In the genomic region with DNA sequence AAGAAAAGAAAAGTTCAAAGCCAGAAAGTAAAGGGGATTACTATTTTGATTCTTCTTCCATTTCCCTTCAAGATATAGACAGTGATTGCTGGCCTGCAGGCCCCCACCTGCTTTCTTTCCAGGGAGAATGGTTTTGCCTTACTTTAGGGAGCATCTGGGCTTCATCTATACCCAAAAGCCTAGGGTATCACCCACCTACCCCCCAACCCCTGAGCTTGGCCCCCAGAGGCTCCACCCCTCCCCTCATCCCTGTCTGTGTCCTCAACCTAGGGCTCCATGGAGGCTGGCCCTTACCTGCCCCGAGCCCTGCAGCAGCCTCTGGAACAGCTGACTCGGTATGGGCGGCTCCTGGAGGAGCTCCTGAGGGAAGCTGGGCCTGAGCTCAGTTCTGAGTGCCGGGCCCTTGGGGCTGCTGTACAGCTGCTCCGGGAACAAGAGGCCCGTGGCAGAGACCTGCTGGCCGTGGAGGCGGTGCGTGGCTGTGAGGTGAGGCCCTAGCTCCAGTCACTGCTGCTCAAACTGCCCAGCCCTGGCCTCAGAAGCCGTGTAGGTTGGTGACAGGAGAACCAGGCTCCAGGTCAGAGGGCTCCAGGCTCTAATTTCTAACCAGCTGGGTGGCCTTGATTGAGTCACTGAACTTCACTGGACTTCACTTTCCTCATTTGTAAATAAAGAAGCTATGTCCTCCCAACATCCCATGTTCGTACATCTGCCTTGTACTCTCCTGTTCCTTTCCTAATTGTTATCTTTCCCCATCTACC, we compare ENCODE assay signal across 36 cellular contexts. TPM values are rescaled to one million over a fixed set of nuclear protein-coding genes. Genes with fewer than 3 reads are reported as not detected.
DNase-seq lines count a peak whose midpoint lies in the region; ATAC-seq and TF ChIP-seq lines count a peak whose summit lies in the region.
"Had no signal": no experiment of that assay in that cellular context is flagged by ENCODE, and none has a peak within 500 bp of the region (broad histone marks: within the 10 kb centered on the region; RNA-seq: fewer than 3 reads in every experiment).

No MANE protein-coding gene starts in this region.

- no peak overlapping the region for H4K5ac ChIP-seq in IMR-90 (ENCODE audit: low read depth, low read length)

- H3K79me1 ChIP-seq in IMR-90 (ENCODE audit: low read depth in 1 of 2, low read length in 2 of 2): peaks cover 0 to 14% of the 10 kb centered on the region in 2 experiments; a peak in 2 of 4 replicates

- H3K56ac ChIP-seq in IMR-90 (ENCODE audit: extremely low read depth, insufficient read depth, low read length): no peak overlapping the region

- H3K4me1 Mint-ChIP-seq in endothelial cell (ENCODE audit: unreplicated experiment): peaks cover 19% of the 10 kb centered on the region
- H3K4me1 Mint-ChIP-seq in nephron progenitor cell: peaks cover 15% of the 10 kb centered on the region
- H3K4me1 Mint-ChIP-seq: mesothelial cell of epicardium had no signal

- H2BK20ac ChIP-seq in IMR-90 (ENCODE audit: low read depth, low read length): no peak overlapping the region

- H3K4me2 ChIP-seq in IMR-90 (ENCODE audit: low read depth, low read length): no peak overlapping the region

- WGBS in IMR-90 (ENCODE audit: extremely low coverage in 2 of 2, insufficient read length in 1 of 2), 2 experiments: 93% methylated on average over 8 of the region's 11 CpGs; no CpG with 5 or more reads in 1 of the 2 experiments

- H3K9me3 Mint-ChIP-seq in endothelial cell (ENCODE audit: unreplicated experiment) (no peaks in the 10 kb centered on the region), nephron progenitor cell (no peaks in the 10 kb centered on the region)
- H3K9me3 Mint-ChIP-seq: activated CD4-positive, alpha-beta memory T cell treated with anti-CD3 and anti-CD28 coated beads for 36 hours; activated naive CD4-positive, alpha-beta T cell treated with anti-CD3 and anti-CD28 coated beads, Interleukin-2, amount 10 ng/mL, durations not matched to agents 7 days and 5 days; CD4-positive, alpha-beta T cell; mesothelial cell of epicardium; stimulated activated naive CD8-positive, alpha-beta T cell treated with anti-CD3 and anti-CD28 coated beads, Interleukin-15, Interleukin-2, amounts not matched to agents 100 ng/mL and 50 ng/mL, for 24 hours; T-helper 2 cell treated with Interferon-gamma antibody and Interleukin-4, amounts not matched to agents 5 μg/mL and 100 μg/mL, for 36 hours had no signal

- no peak overlapping the region for H3K14ac ChIP-seq in IMR-90 (replicated peaks; ENCODE audit: low read depth, low read length)

- peaks cover 25% of the 10 kb centered on the region for H3K36me3 ChIP-seq in ACC112 (ENCODE audit: insufficient read depth, low read length)
- peaks cover 67% of the 10 kb centered on the region for H3K36me3 ChIP-seq in IMR-90 (ENCODE audit: control insufficient read depth, insufficient read depth, low read length)
- H3K36me3 ChIP-seq: ovary had no signal

- no peak for TF ChIP-seq POLR2A in IMR-90 (IDR thresholded peaks at IDR 0.05; ENCODE audit: low read depth, low read length)

- H3K27me3 Mint-ChIP-seq in endothelial cell (ENCODE audit: unreplicated experiment) (peaks cover 27% of the 10 kb centered on the region), nephron progenitor cell (ENCODE audit: low read depth, poor library complexity) (no peaks in the 10 kb centered on the region)
- H3K27me3 Mint-ChIP-seq: activated CD4-positive, alpha-beta memory T cell treated with anti-CD3 and anti-CD28 coated beads for 36 hours; stimulated activated naive CD8-positive, alpha-beta T cell treated with anti-CD3 and anti-CD28 coated beads, Interleukin-15, Interleukin-2, amounts not matched to agents 100 ng/mL and 50 ng/mL, for 24 hours had no signal

- H3K18ac ChIP-seq in IMR-90 (ENCODE audit: low read depth, low read length): no peak overlapping the region

- H3K27ac Mint-ChIP-seq in endothelial cell (ENCODE audit: unreplicated experiment): peak overlapping the region; percentile 38
- H3K27ac Mint-ChIP-seq in nephron progenitor cell: peak overlapping the region; percentile 70
- H3K27ac Mint-ChIP-seq: activated CD4-positive, alpha-beta memory T cell treated with anti-CD3 and anti-CD28 coated beads for 36 hours; activated naive CD4-positive, alpha-beta T cell treated with anti-CD3 and anti-CD28 coated beads, Interleukin-2, amount 10 ng/mL, durations not matched to agents 7 days and 5 days; CD4-positive, alpha-beta T cell; mesothelial cell of epicardium; stimulated activated naive CD8-positive, alpha-beta T cell treated with anti-CD3 and anti-CD28 coated beads, Interleukin-15, Interleukin-2, amounts not matched to agents 100 ng/mL and 50 ng/mL, for 24 hours; T-helper 2 cell treated with Interferon-gamma antibody and Interleukin-4, amounts not matched to agents 5 μg/mL and 100 μg/mL, for 36 hours had no signal

- BruUV-seq in IMR-90 (replicated peaks; lab: Mats Ljungman, UMichigan): no TSS peak

- peaks cover 7% of the 10 kb centered on the region for H3K9me1 ChIP-seq in IMR-90 (ENCODE audit: insufficient read depth, low read length)

- no peak overlapping the region for H3K23ac ChIP-seq in IMR-90 (ENCODE audit: low read depth, low read length)

- H3K4me1 ChIP-seq in ACC112 (ENCODE audit: control insufficient read depth, insufficient read depth, low read length, unreplicated experiment) (peaks cover 27% of the 10 kb centered on the region), IMR-90 (ENCODE audit: control insufficient read depth, insufficient read depth, low read length) (peaks cover 26% of the 10 kb centered on the region), foreskin keratinocyte (peaks cover 8% of the 10 kb centered on the region)
- H3K4me1 ChIP-seq: breast epithelium had no signal

- dilution Hi-C loops in IMR-90 (cut with HindIII; ENCODE audit: low sequenced_read_pairs, unreplicated experiment): no loop called here

- H4K8ac ChIP-seq in IMR-90 (ENCODE audit: low read depth in 2 of 2, low read length in 2 of 2): 0 out of 4 replicates have a peak overlapping the region, but pooled peaks of 1 of the 2 experiments have one; percentile 22

- H3K9ac ChIP-seq in IMR-90 (ENCODE audit: low read depth, low read length): no peak overlapping the region

- TF ChIP-seq CTCF in IMR-90 (conservative IDR thresholded peaks at IDR 0.05; ENCODE audit: low read depth, low read length): no peak
- TF ChIP-seq CTCF in endothelial cell (IDR thresholded peaks at IDR 0.05; ENCODE audit: unreplicated experiment): no peak
- TF ChIP-seq CTCF in nephron progenitor cell (IDR thresholded peaks at IDR 0.05): no peak
- TF ChIP-seq CTCF in foreskin keratinocyte (conservative IDR thresholded peaks at IDR 0.05): no peak

- H3K4me3 Mint-ChIP-seq in endothelial cell (ENCODE audit: unreplicated experiment) (no peak overlapping the region), nephron progenitor cell (no peak overlapping the region)
- H3K4me3 Mint-ChIP-seq: activated CD4-positive, alpha-beta memory T cell treated with anti-CD3 and anti-CD28 coated beads for 36 hours; activated naive CD4-positive, alpha-beta T cell treated with anti-CD3 and anti-CD28 coated beads, Interleukin-2, amount 10 ng/mL, durations not matched to agents 7 days and 5 days; CD4-positive, alpha-beta T cell; mesothelial cell of epicardium; naive thymus-derived CD4-positive, alpha-beta T cell; stimulated activated naive CD8-positive, alpha-beta T cell treated with anti-CD3 and anti-CD28 coated beads, Interleukin-15, Interleukin-2, amounts not matched to agents 100 ng/mL and 50 ng/mL, for 24 hours; T-helper 2 cell treated with Interferon-gamma antibody and Interleukin-4, amounts not matched to agents 5 μg/mL and 100 μg/mL, for 36 hours had no signal

- no peak for TF ChIP-seq RAD21 in IMR-90 (IDR thresholded peaks at IDR 0.05; ENCODE audit: low read length)

- no peaks in the 10 kb centered on the region for H3K27me3 ChIP-seq in ACC112 (ENCODE audit: insufficient read depth, low read length)
- H3K27me3 ChIP-seq in IMR-90 (ENCODE audit: control insufficient read depth, insufficient read depth, low read length): no peaks in the 10 kb centered on the region
- H3K27me3 ChIP-seq in foreskin keratinocyte: no peaks in the 10 kb centered on the region
- H3K27me3 ChIP-seq: breast epithelium, ovary, thyroid gland, vagina had no signal

- POLR2A ChIA-PET in IMR-90 (lab: Charles Lee; ENCODE audit: unreplicated experiment): interaction anchor here (0.5 to 1.2 kb wide), 2 partner anchors 10 to 12 kb away, joined by 3 read pairs; no protein-coding TSS in a partner anchor

- H2BK120ac ChIP-seq in IMR-90 (ENCODE audit: low read depth, low read length): no peak overlapping the region

- no peak overlapping the region for H4K91ac ChIP-seq in IMR-90 (ENCODE audit: insufficient read depth, low read depth, low read length)

- no peak overlapping the region for H2AK9ac ChIP-seq in IMR-90 (replicated peaks; ENCODE audit: low read depth, low read length, poor library complexity)

- H2AFZ ChIP-seq in ACC112 (ENCODE audit: low read length, unreplicated experiment) (no peak overlapping the region), IMR-90 (replicated peaks; ENCODE audit: low read length, poor library complexity) (no peak overlapping the region)
- H2AFZ ChIP-seq: GM23248 had no signal

- intact Hi-C loops in IMR-90 (cut with micrococcal nuclease): no loop called here

- DNase-seq in IMR-90 (peak; percentile 23), endothelial cell (ENCODE audit: low spot score) (no peak), nephron progenitor cell (no peak), HT-29 (ENCODE audit: low spot score) (no peak), NK-92 (lab: John Stamatoyannopoulos, UW; ENCODE audit: unreplicated experiment) (no peak), foreskin keratinocyte (no peak)
- no peak for DNase-seq in stimulated activated CD4-positive, alpha-beta T cell treated with anti-CD3 and anti-CD28 coated beads, Interleukin-1b, Interleukin-23, amount 100 ng/mL, for 48 hours
- DNase-seq: activated CD4-positive, alpha-beta memory T cell treated with anti-CD3 and anti-CD28 coated beads for 36 hours; activated CD4-positive, CD25-positive, alpha-beta regulatory T cell treated with anti-CD3 and anti-CD28 coated beads, Interleukin-2, amount 50 U/mL, for 72 hours; activated CD8-positive, alpha-beta memory T cell treated with anti-CD3 and anti-CD28 coated beads, Interleukin-2, amount 50 U/mL, for 4 hours; activated naive CD4-positive, alpha-beta T cell treated with anti-CD3 and anti-CD28 coated beads, Interleukin-2, amount 10 ng/mL, durations not matched to agents 7 days and 5 days; amniotic stem cell; CD4-positive, alpha-beta T cell; effector CD4-positive, alpha-beta T cell; GM23248; islet precursor cell; KBM-7; left ventricle myocardium inferior; naive thymus-derived CD4-positive, alpha-beta T cell; NCI-H1092 treated with DMSO at 0.1 percent for 48 hours; NCI-H2171; NCI-H510A treated with DMSO at 0.1 percent for 48 hours; NK-92 treated with Interleukin-12 subunit alpha and Interleukin-12 subunit beta, amount 100 ng/mL, for 24 hours; ovary; small intestine; stimulated activated CD4-positive, alpha-beta T cell treated with anti-CD3 and anti-CD28 coated beads, Interleukin-2, amount 100 ng/mL, for 24 hours; stimulated activated CD8-positive, alpha-beta memory T cell treated with anti-CD3 and anti-CD28 coated beads, Interleukin-4, amount 100 ng/mL, for 48 hours; thyroid gland had no signal

- H3K27ac ChIP-seq in ACC112 (ENCODE audit: low read depth, low read length) (peak overlapping the region; percentile 97; the same call in 1 of the 2 replicates), IMR-90 (ENCODE audit: insufficient read depth, low read length) (no peak overlapping the region), foreskin keratinocyte (no peak overlapping the region)
- H3K27ac ChIP-seq: breast epithelium, left ventricle myocardium inferior, ovary, vagina had no signal

- CTCF ChIA-PET in IMR-90 (lab: Yijun Ruan, JAX): interaction anchor here (0.9 to 1.2 kb wide), 3 partner anchors 12 to 15 kb away, joined by 3 to 7 read pairs (median 4); no protein-coding TSS in a partner anchor

- in situ Hi-C loops in IMR-90 (cut with MboI; ENCODE audit: low sequenced_read_pairs): loop anchor here (25.0 kb wide), 2 partner anchors 621 to 746 kb away; a partner anchor contains a TSS

- no peak overlapping the region; the same call in 1 of the 2 replicates for H2AK5ac ChIP-seq in IMR-90 (ENCODE audit: low read depth, low read length)

- H3K79me2 ChIP-seq in ACC112 (ENCODE audit: control insufficient read depth, insufficient read depth, low read length, unreplicated experiment): no peaks in the 10 kb centered on the region

- no peak overlapping the region for H3K4me3 ChIP-seq in ACC112 (ENCODE audit: low read depth, low read length)
- H3K4me3 ChIP-seq in IMR-90 (ENCODE audit: insufficient read depth, low read depth, low read length): no peak overlapping the region
- H3K4me3 ChIP-seq: breast epithelium, GM23248, left ventricle myocardium inferior, ovary, thyroid gland, vagina had no signal

- H3K36me3 Mint-ChIP-seq in endothelial cell (ENCODE audit: low read depth, unreplicated experiment) (peaks cover 25% of the 10 kb centered on the region), nephron progenitor cell (ENCODE audit: low read depth) (peaks cover 73% of the 10 kb centered on the region)
- H3K36me3 Mint-ChIP-seq: activated CD4-positive, alpha-beta memory T cell treated with anti-CD3 and anti-CD28 coated beads for 36 hours; activated naive CD4-positive, alpha-beta T cell treated with anti-CD3 and anti-CD28 coated beads, Interleukin-2, amount 10 ng/mL, durations not matched to agents 7 days and 5 days; naive thymus-derived CD4-positive, alpha-beta T cell had no signal

- no peak overlapping the region for H3K4ac ChIP-seq in IMR-90 (ENCODE audit: low read depth, low read length)

- H4K20me1 ChIP-seq in IMR-90 (ENCODE audit: insufficient read depth, low read length): peaks cover 6% of the 10 kb centered on the region

- H3K9me3 ChIP-seq in IMR-90 (ENCODE audit: control insufficient read depth, insufficient read depth, low read length): no peaks in the 10 kb centered on the region
- H3K9me3 ChIP-seq: breast epithelium, left ventricle myocardium inferior, ovary, thyroid gland, vagina had no signal

- H2BK5ac ChIP-seq in IMR-90 (ENCODE audit: low read depth, low read length, poor library complexity, severe bottlenecking): peak overlapping the region; percentile 38

- no peak for ATAC-seq in IMR-90 (ENCODE audit: low read depth)
- ATAC-seq in foreskin keratinocyte: no peak
- ATAC-seq: naive thymus-derived CD4-positive, alpha-beta T cell had no signal

- H2BK15ac ChIP-seq in IMR-90 (ENCODE audit: low read depth, low read length): no peak overlapping the region; the same call in 2 of the 3 replicates

RNA-seq across cellular contexts. Expression of a gene that starts 13.6 kb away (rescaled TPM):
- total RNA-seq in IMR-90 (2012; rRNA removed): 16.1 and 18.1 TPM in 2 replicates
- 58.4 and 62.8 TPM in 2 replicates for polyA plus RNA-seq in IMR-90 (2012; rRNA removed)
- 39.2 and 43.6 TPM in 2 replicates for polyA plus RNA-seq in IMR-90 (2012; cell fraction: cytosol; rRNA removed)
- 101 and 167 TPM in 2 replicates for polyA plus RNA-seq in IMR-90 (2012; cell fraction: nucleus; rRNA removed; ENCODE audit: low replicate concordance)
- 12.5 TPM for total RNA-seq in endothelial cell (ENCODE audit: unreplicated experiment)
- total RNA-seq in HT-29 (2014; rRNA removed; shearing (Covaris generic)): 18.4 and 20.0 TPM in 2 replicates
- total RNA-seq in foreskin keratinocyte: 13.6 and 20.7 TPM in 2 replicates
- polyA plus RNA-seq in foreskin keratinocyte: 10.2 and 17.6 TPM in 2 replicates

RNA-seq across cellular contexts. Expression of a gene that starts 14.7 kb away (rescaled TPM):
- total RNA-seq in IMR-90 (2012; rRNA removed) (0.83 and 0.90 TPM in 2 replicates), endothelial cell (ENCODE audit: unreplicated experiment) (27.0 TPM), foreskin keratinocyte (51.9 and 52.0 TPM in 2 replicates)
- polyA plus RNA-seq in IMR-90 (2012; rRNA removed) (3.8 and 4.6 TPM in 2 replicates), foreskin keratinocyte (56.9 and 62.5 TPM in 2 replicates)
- polyA plus RNA-seq in IMR-90 (2012; cell fraction: cytosol; rRNA removed): 2.6 and 6.7 TPM in 2 replicates
- polyA plus RNA-seq in IMR-90 (2012; cell fraction: nucleus; rRNA removed; ENCODE audit: low replicate concordance): 15.6 and 20.5 TPM in 2 replicates
- 13.6 and 14.6 TPM in 2 replicates for total RNA-seq in HT-29 (2014; rRNA removed; shearing (Covaris generic))

RNA-seq across cellular contexts. Expression of a gene that starts 17.1 kb away (rescaled TPM):
- total RNA-seq in IMR-90 (2012; rRNA removed) (not detected in 2 replicates), endothelial cell (ENCODE audit: unreplicated experiment) (0.90 TPM), foreskin keratinocyte (0.34 and 0.42 TPM in 2 replicates)
- polyA plus RNA-seq in IMR-90 (2012; rRNA removed) (0.07 TPM in 1 of 2 replicates, not detected in the other), foreskin keratinocyte (1.2 and 1.4 TPM in 2 replicates)
- polyA plus RNA-seq in IMR-90 (2012; cell fraction: cytosol; rRNA removed): 0.06 TPM in 1 of 2 replicates, not detected in the other
- polyA plus RNA-seq in IMR-90 (2012; cell fraction: nucleus; rRNA removed; ENCODE audit: low replicate concordance): 0.16 and 0.32 TPM in 2 replicates
- total RNA-seq in HT-29 (2014; rRNA removed; shearing (Covaris generic)): 0.41 TPM in 1 of 2 replicates, not detected in the other
- total RNA-seq: A172; activated CD4-positive, alpha-beta memory T cell treated with anti-CD3 and anti-CD28 coated beads for 36 hours; CD4-positive, alpha-beta T cell; M059J; vagina had no signal
- polyA plus RNA-seq: GM23248; naive thymus-derived CD4-positive, alpha-beta T cell had no signal

RNA-seq across cellular contexts. Expression of a gene that starts 26.1 kb away (rescaled TPM):
- total RNA-seq in IMR-90 (2012; rRNA removed) (not detected in 2 replicates), endothelial cell (ENCODE audit: unreplicated experiment) (not detected), foreskin keratinocyte (not detected in 2 replicates)
- polyA plus RNA-seq in IMR-90 (2012; rRNA removed) (not detected in 2 replicates), foreskin keratinocyte (not detected in 2 replicates)
- not detected in 2 replicates for polyA plus RNA-seq in IMR-90 (2012; cell fraction: cytosol; rRNA removed)
- polyA plus RNA-seq in IMR-90 (2012; cell fraction: nucleus; rRNA removed; ENCODE audit: low replicate concordance): not detected in 2 replicates
- not detected in 2 replicates for total RNA-seq in HT-29 (2014; rRNA removed; shearing (Covaris generic))
- total RNA-seq: A172; activated CD4-positive, alpha-beta memory T cell treated with anti-CD3 and anti-CD28 coated beads for 36 hours; breast epithelium; CD4-positive, alpha-beta T cell; GM23248; left ventricle myocardium inferior; M059J; mesothelial cell of epicardium; naive thymus-derived CD4-positive, alpha-beta T cell; ovary; thyroid gland; vagina had no signal
- polyA plus RNA-seq: GM23248; naive thymus-derived CD4-positive, alpha-beta T cell; ovary; small intestine had no signal

RNA-seq across cellular contexts. Expression of a gene that starts 41.6 kb away (rescaled TPM):
- total RNA-seq in IMR-90 (2012; rRNA removed): not detected in 2 replicates
- not detected in 2 replicates for polyA plus RNA-seq in IMR-90 (2012; rRNA removed)
- not detected in 2 replicates for polyA plus RNA-seq in IMR-90 (2012; cell fraction: cytosol; rRNA removed)
- not detected in 2 replicates for polyA plus RNA-seq in IMR-90 (2012; cell fraction: nucleus; rRNA removed; ENCODE audit: low replicate concordance)
- not detected for total RNA-seq in endothelial cell (ENCODE audit: unreplicated experiment)
- total RNA-seq in HT-29 (2014; rRNA removed; shearing (Covaris generic)): not detected in 2 replicates
- 10.5 and 17.1 TPM in 2 replicates for total RNA-seq in foreskin keratinocyte
- polyA plus RNA-seq in foreskin keratinocyte: 6.8 and 11.7 TPM in 2 replicates
- total RNA-seq: A172; activated CD4-positive, alpha-beta memory T cell treated with anti-CD3 and anti-CD28 coated beads for 36 hours; CD4-positive, alpha-beta T cell; GM23248; left ventricle myocardium inferior; M059J; naive thymus-derived CD4-positive, alpha-beta T cell; ovary; thyroid gland had no signal
- polyA plus RNA-seq: GM23248; naive thymus-derived CD4-positive, alpha-beta T cell; ovary had no signal
